In the genomic region with DNA sequence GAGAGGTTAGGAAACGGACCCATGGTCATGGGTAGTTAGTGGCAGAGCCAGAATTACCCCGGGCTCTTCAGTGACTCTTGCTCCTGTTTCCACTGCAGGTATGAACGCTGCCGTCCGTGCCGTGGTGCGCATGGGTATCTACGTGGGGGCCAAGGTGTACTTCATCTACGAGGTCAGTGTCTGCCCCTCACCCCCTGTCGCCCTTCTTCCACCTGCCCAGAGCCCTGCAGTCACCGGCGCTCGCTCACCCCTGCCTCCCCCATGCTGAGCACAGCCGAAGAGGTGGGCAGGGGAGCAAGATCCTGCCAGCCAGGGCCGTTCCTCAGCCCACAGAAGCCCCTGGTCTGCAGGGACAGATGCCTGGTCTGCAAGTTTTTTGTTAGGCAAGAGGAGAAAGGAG, we compare ENCODE assay signal across 20 cellular contexts.
"Had no signal": no experiment of that assay in that cellular context is flagged by ENCODE, and none has a peak within 500 bp of the region (broad histone marks: within the 10 kb centered on the region; RNA-seq: fewer than 3 reads in every experiment).

No MANE protein-coding gene starts in this region.

- H3K36me3 ChIP-seq: colonic mucosa, lower lobe of right lung, neutrophil, right lobe of liver, thyroid gland had no signal

- ATAC-seq: foreskin keratinocyte; gastroesophageal sphincter; heart right ventricle; left ventricle myocardium superior; lower lobe of right lung; natural killer cell; right lobe of liver; stimulated activated effector memory CD8-positive, alpha-beta T cell treated with anti-CD3 and anti-CD28 coated beads, Interleukin-12 subunit alpha, Interleukin-12 subunit beta, amount 100 ng/mL, for 72 hours had no signal

- H3K4me1 ChIP-seq: colonic mucosa, foreskin keratinocyte, lower lobe of right lung, parathyroid adenoma, right lobe of liver, stomach, thyroid gland, upper lobe of left lung had no signal

- DNase-seq: colonic mucosa; effector memory CD4-positive, alpha-beta T cell; foreskin keratinocyte; heart right ventricle; hippocampal formation; left ventricle myocardium superior; lower lobe of right lung; natural killer cell; right lobe of liver; stimulated activated CD4-positive, alpha-beta T cell treated with anti-CD3 and anti-CD28 coated beads, Interleukin-2, amount 100 ng/mL, for 24 hours; stimulated activated CD4-positive, alpha-beta T cell treated with anti-CD3 and anti-CD28 coated beads, Interleukin-4, amount 100 ng/mL, for 24 hours; stimulated activated naive CD4-positive, alpha-beta T cell treated with Interleukin-2 at 50 U/mL for 16 hours; stomach; thyroid gland; upper lobe of left lung had no signal

- H3K27me3 ChIP-seq: colonic mucosa, esophagus muscularis mucosa, foreskin keratinocyte, gastroesophageal sphincter, heart right ventricle, neutrophil, right lobe of liver, stomach, thyroid gland, upper lobe of left lung had no signal

- H2AFZ ChIP-seq: parathyroid adenoma had no signal

- H3K9ac ChIP-seq: parathyroid adenoma had no signal

- H3K9me3 ChIP-seq: colonic mucosa, esophagus muscularis mucosa, gastroesophageal sphincter, heart right ventricle, lower lobe of right lung, neutrophil, right lobe of liver, stomach, thyroid gland, upper lobe of left lung had no signal

- H3K27ac ChIP-seq: colonic mucosa, esophagus muscularis mucosa, foreskin keratinocyte, gastroesophageal sphincter, heart right ventricle, lower lobe of right lung, neutrophil, parathyroid adenoma, right lobe of liver, stomach, thyroid gland, upper lobe of left lung had no signal

- H3K4me3 ChIP-seq: colonic mucosa, esophagus muscularis mucosa, gastroesophageal sphincter, heart right ventricle, lower lobe of right lung, right lobe of liver, stomach, thyroid gland, upper lobe of left lung had no signal
